26 cellular contexts compared by ENCODE assay signal in genomic region chr5:141534492-141535213, GRCh38. TPM values are rescaled to one million over a fixed set of nuclear protein-coding genes. Genes with fewer than 3 reads are reported as not detected.
DNase-seq lines count a peak whose midpoint lies in the region; ATAC-seq and TF ChIP-seq lines count a peak whose summit lies in the region.
"Had no signal": no experiment of that assay in that cellular context is flagged by ENCODE, and none has a peak within 500 bp of the region (broad histone marks: within the 10 kb centered on the region; RNA-seq: fewer than 3 reads in every experiment).

No MANE protein-coding gene starts in this region.

- intact Hi-C loops in A673 (cut with micrococcal nuclease; ENCODE audit: unreplicated experiment) = no loop called here
- intact Hi-C loops in CD4-positive, alpha-beta memory T cell (cut with micrococcal nuclease) = no loop called here
- intact Hi-C loops in left ventricle myocardium inferior (cut with micrococcal nuclease) = no loop called here

- H3K4me1 ChIP-seq in A673 (ENCODE audit: insufficient read depth, low read length, poor library complexity, severe bottlenecking) (no peaks in the 10 kb centered on the region), left ventricle myocardium inferior (peaks cover 12% of the 10 kb centered on the region)
- H3K4me1 ChIP-seq in CD4-positive, alpha-beta memory T cell (ENCODE audit: insufficient read depth, low read length) = no peaks in the 10 kb centered on the region
- H3K4me1 ChIP-seq: neural progenitor cell had no signal

- no peaks in the 10 kb centered on the region for H3K9me3 Mint-ChIP-seq in CD4-positive, alpha-beta memory T cell
- no peaks in the 10 kb centered on the region for H3K9me3 Mint-ChIP-seq in immature natural killer cell
- H3K9me3 Mint-ChIP-seq: activated CD4-positive, alpha-beta T cell treated with anti-CD3 and anti-CD28 coated beads, Interleukin-2, amount 10 ng/mL, durations not matched to agents 24 days and 14 days; activated T-helper 2 cell treated with anti-CD3 and anti-CD28 coated beads, Interferon-gamma antibody, Interleukin-2, Interleukin-4, amounts not matched to agents 10 μg/mL and 5 μg/mL and 100 μg/mL, durations not matched to agents 14 hours and 24 hours and 36 hours; endodermal cell; neural progenitor cell had no signal

- H3K4me1 Mint-ChIP-seq in CD4-positive, alpha-beta memory T cell = peaks cover 4 to 14% (median 12%) of the 10 kb centered on the region in 4 donors
- peaks cover 10 to 31% of the 10 kb centered on the region in 2 donors for H3K4me1 Mint-ChIP-seq in immature natural killer cell
- H3K4me1 Mint-ChIP-seq: activated CD8-positive, alpha-beta memory T cell treated with anti-CD3 and anti-CD28 coated beads, Interleukin-2, amount 10 ng/mL, durations not matched to agents 7 days and 5 days; endodermal cell had no signal

- no TSS peak for BruUV-seq in A673 (replicated peaks; lab: Mats Ljungman, UMichigan)

- peak; percentile 85 for ATAC-seq in SK-N-SH treated with all-trans-retinoic acid at 6 μM for 48 hours
- ATAC-seq: activated CD8-positive, alpha-beta memory T cell treated with anti-CD3 and anti-CD28 coated beads, Interleukin-2, amount 10 ng/mL, durations not matched to agents 7 days and 5 days; gastroesophageal sphincter had no signal

- no peak overlapping the region for H3K4me3 Mint-ChIP-seq in CD4-positive, alpha-beta memory T cell
- no peak overlapping the region for H3K4me3 Mint-ChIP-seq in immature natural killer cell
- H3K4me3 Mint-ChIP-seq: activated CD4-positive, alpha-beta T cell treated with anti-CD3 and anti-CD28 coated beads, Interleukin-2, amount 10 ng/mL, durations not matched to agents 24 days and 14 days; activated CD8-positive, alpha-beta memory T cell treated with anti-CD3 and anti-CD28 coated beads, Interleukin-2, amount 10 ng/mL, durations not matched to agents 7 days and 5 days; endodermal cell; neural progenitor cell had no signal

- no peaks in the 10 kb centered on the region for H3K27me3 ChIP-seq in A673 (replicated peaks; ENCODE audit: insufficient read depth, low read depth, low read length, poor library complexity)
- no peaks in the 10 kb centered on the region for H3K27me3 ChIP-seq in CD4-positive, alpha-beta memory T cell (ENCODE audit: insufficient read depth, low read length)
- no peaks in the 10 kb centered on the region for H3K27me3 ChIP-seq in left ventricle myocardium inferior (ENCODE audit: low read depth)
- H3K27me3 ChIP-seq: gastroesophageal sphincter, neural progenitor cell, right lobe of liver, tibial nerve had no signal

- CTCF ChIA-PET in A673 (lab: Charles Lee) (interaction anchor here (0.6 kb wide), 1 partner anchor 311 kb away, joined by 3 read pairs; the partner anchor contains the start of gene PCDHB14), GM10248 (lab: Yijun Ruan, JAX) (interaction anchor here (1.1 to 4.0 kb wide), 9 partner anchors 8 to 33 kb away, joined by 3 to 30 read pairs (median 7); no protein-coding TSS in a partner anchor)
- CTCF ChIA-PET in CD4-positive, alpha-beta memory T cell (lab: Charles Lee; ENCODE audit: partially characterized antibody) = interaction anchor here (0.6 to 6.5 kb wide), 9 partner anchors 11 to 1522 kb away, joined by 3 to 49 read pairs (median 4); no protein-coding TSS in a partner anchor

- H3K36me3 ChIP-seq in A673 (ENCODE audit: insufficient read depth, low read length, poor library complexity, severe bottlenecking) (peaks cover 18% of the 10 kb centered on the region), left ventricle myocardium inferior (peaks cover 9% of the 10 kb centered on the region)
- peaks cover 42% of the 10 kb centered on the region for H3K36me3 ChIP-seq in CD4-positive, alpha-beta memory T cell (ENCODE audit: insufficient read depth, low read length)
- H3K36me3 ChIP-seq: neural progenitor cell had no signal

- peaks cover 28 to 30% of the 10 kb centered on the region in 2 donors for H3K36me3 Mint-ChIP-seq in CD4-positive, alpha-beta memory T cell
- H3K36me3 Mint-ChIP-seq in immature natural killer cell = peaks cover 12 to 24% (median 19%) of the 10 kb centered on the region in 3 donors

- H3K27me3 Mint-ChIP-seq in CD4-positive, alpha-beta memory T cell = no peaks in the 10 kb centered on the region
- H3K27me3 Mint-ChIP-seq in immature natural killer cell (ENCODE audit: low read depth in 3 of 3) = peaks cover 0 to 2% (median under 1%) of the 10 kb centered on the region in 3 donors
- H3K27me3 Mint-ChIP-seq: activated CD4-positive, alpha-beta T cell treated with anti-CD3 and anti-CD28 coated beads, Interleukin-2, amount 10 ng/mL, durations not matched to agents 24 days and 14 days; activated CD8-positive, alpha-beta memory T cell treated with anti-CD3 and anti-CD28 coated beads, Interleukin-2, amount 10 ng/mL, durations not matched to agents 7 days and 5 days had no signal

- H3K9me3 ChIP-seq in A673 (ENCODE audit: low read depth, low read length, poor library complexity, severe bottlenecking) (no peaks in the 10 kb centered on the region), left ventricle myocardium inferior (replicated peaks) (no peaks in the 10 kb centered on the region)
- H3K9me3 ChIP-seq in CD4-positive, alpha-beta memory T cell (ENCODE audit: control insufficient read depth in 1 of 2, low read length in 2 of 2) = no peaks in the 10 kb centered on the region
- H3K9me3 ChIP-seq: gastroesophageal sphincter, right lobe of liver, tibial nerve had no signal

- peak overlapping the region in 5 of 7 donors; percentile 37 to 86 (median 64) for H3K27ac Mint-ChIP-seq in CD4-positive, alpha-beta memory T cell
- peak overlapping the region in 4 of 6 donors; percentile 49 to 70 (median 51) for H3K27ac Mint-ChIP-seq in immature natural killer cell
- H3K27ac Mint-ChIP-seq: activated CD4-positive, alpha-beta T cell treated with anti-CD3 and anti-CD28 coated beads, Interleukin-2, amount 10 ng/mL, durations not matched to agents 24 days and 14 days; activated CD8-positive, alpha-beta memory T cell treated with anti-CD3 and anti-CD28 coated beads, Interleukin-2, amount 10 ng/mL, durations not matched to agents 7 days and 5 days; activated T-helper 2 cell treated with anti-CD3 and anti-CD28 coated beads, Interferon-gamma antibody, Interleukin-2, Interleukin-4, amounts not matched to agents 10 μg/mL and 5 μg/mL and 100 μg/mL, durations not matched to agents 14 hours and 24 hours and 36 hours; endodermal cell; neural progenitor cell had no signal

- no peak for TF ChIP-seq CTCF in A673 (conservative IDR thresholded peaks at IDR 0.05; ENCODE audit: low read depth, low read length)
- no peak for TF ChIP-seq CTCF in GM10248 (IDR thresholded peaks at IDR 0.05; ENCODE audit: control extremely low read depth, extremely low read depth, low read depth, missing control alignments)
- no peak for TF ChIP-seq CTCF in left ventricle myocardium inferior (IDR thresholded peaks at IDR 0.05; ENCODE audit: borderline replicate concordance)

- H3K27ac ChIP-seq in A673 (ENCODE audit: low read depth, low read length, poor library complexity, severe bottlenecking) (no peak overlapping the region), left ventricle myocardium inferior (replicated peaks) (no peak overlapping the region)
- H3K27ac ChIP-seq in CD4-positive, alpha-beta memory T cell (ENCODE audit: low read depth, low read length) = no peak overlapping the region
- H3K27ac ChIP-seq: gastroesophageal sphincter, neural progenitor cell, right lobe of liver, RWPE1, tibial nerve had no signal

- H3K4me3 ChIP-seq in A673 (ENCODE audit: low read depth, low read length, poor library complexity, severe bottlenecking) (no peak overlapping the region), left ventricle myocardium inferior (no peak overlapping the region)
- no peak overlapping the region for H3K4me3 ChIP-seq in CD4-positive, alpha-beta memory T cell (ENCODE audit: low read length in 2 of 2)
- H3K4me3 ChIP-seq: gastroesophageal sphincter, neural progenitor cell, right lobe of liver, tibial nerve had no signal

- DNase-seq in A673 (ENCODE audit: low spot score) = peak; percentile 31
- no peak for DNase-seq in CD4-positive, alpha-beta memory T cell
- DNase-seq in immature natural killer cell = no peak
- no peak for DNase-seq in stimulated activated CD4-positive, alpha-beta T cell treated with anti-CD3 and anti-CD28 coated beads, Interleukin-12 subunit alpha, Interleukin-12 subunit beta, amount 100 ng/mL, for 4 hours
- no peak for DNase-seq in GM10248 (ENCODE audit: extremely low spot score)
- DNase-seq in NCI-H69 (lab: John Stamatoyannopoulos, UW) = no peak
- DNase-seq in left ventricle myocardium inferior = no peak
- DNase-seq: activated CD4-positive, alpha-beta T cell treated with anti-CD3 and anti-CD28 coated beads, Interleukin-2, amount 10 ng/mL, durations not matched to agents 24 days and 14 days; activated CD8-positive, alpha-beta memory T cell treated with anti-CD3 and anti-CD28 coated beads, Interleukin-2, amount 10 ng/mL, durations not matched to agents 7 days and 5 days; amygdala; cortex of kidney; DMS53; endodermal cell; GOT3; hypothalamus; KBM-7; posterior cingulate gyrus; right lobe of liver had no signal

- POLR2A ChIA-PET in A673 (lab: Charles Lee; ENCODE audit: low non-redundant PET) (no interaction called here), GM10248 (lab: Yijun Ruan, JAX) (no interaction called here)
- POLR2A ChIA-PET in CD4-positive, alpha-beta memory T cell (lab: Charles Lee; ENCODE audit: partially characterized antibody) = interaction anchor here (0.7 kb wide), 1 partner anchor 8 kb away, joined by 4 read pairs; no protein-coding TSS in a partner anchor

TF ChIP-seq in SK-N-SH treated with all-trans-retinoic acid at 6 μM for 48 hours, 23 proteins besides CTCF, POLR2A, EP300 and RAD21 (continues in another document):
- TF ChIP-seq TCF4 (CRISPR knock-in tag; IDR thresholded peaks at IDR 0.05; ENCODE audit: borderline replicate concordance) = peak; percentile 66; the same call in 1 of the 2 replicates

RNA-seq across cellular contexts. Expression of gene PCDHGC5, which starts 45.8 kb away (rescaled TPM):
- total RNA-seq in A673 (2021) (3.4 and 3.6 TPM in 2 replicates), left ventricle myocardium inferior (2.9 TPM)
- not detected for total RNA-seq in CD4-positive, alpha-beta memory T cell
- polyA plus RNA-seq in CD4-positive, alpha-beta memory T cell = not detected
- not detected for polyA plus RNA-seq in immature natural killer cell
- total RNA-seq: activated CD4-positive, alpha-beta T cell treated with anti-CD3 and anti-CD28 coated beads, Interleukin-2, amount 10 ng/mL, durations not matched to agents 24 days and 14 days; activated CD8-positive, alpha-beta memory T cell treated with anti-CD3 and anti-CD28 coated beads, Interleukin-2, amount 10 ng/mL, durations not matched to agents 7 days and 5 days; activated T-helper 2 cell treated with anti-CD3 and anti-CD28 coated beads, Interferon-gamma antibody, Interleukin-2, Interleukin-4, amounts not matched to agents 10 μg/mL and 5 μg/mL and 100 μg/mL, durations not matched to agents 14 hours and 24 hours and 36 hours; mononuclear cell; T-helper 2 cell treated with Interferon-gamma antibody and Interleukin-4, amounts not matched to agents 100 ng/mL and 5 ng/mL, for 36 hours had no signal

RNA-seq across cellular contexts. Expression of gene PCDHGC4, which starts 49.8 kb away (rescaled TPM):
- total RNA-seq in A673 (2021) = 3.6 and 3.8 TPM in 2 replicates
- not detected for total RNA-seq in CD4-positive, alpha-beta memory T cell
- under 1 TPM in 1 of 2 donors, not detected in 1; 0.11 TPM for polyA plus RNA-seq in CD4-positive, alpha-beta memory T cell
- not detected for polyA plus RNA-seq in immature natural killer cell
- total RNA-seq in left ventricle myocardium inferior = 1.8 TPM
- total RNA-seq: activated CD4-positive, alpha-beta T cell treated with anti-CD3 and anti-CD28 coated beads, Interleukin-2, amount 10 ng/mL, durations not matched to agents 24 days and 14 days; activated CD8-positive, alpha-beta memory T cell treated with anti-CD3 and anti-CD28 coated beads, Interleukin-2, amount 10 ng/mL, durations not matched to agents 7 days and 5 days; activated T-helper 2 cell treated with anti-CD3 and anti-CD28 coated beads, Interferon-gamma antibody, Interleukin-2, Interleukin-4, amounts not matched to agents 10 μg/mL and 5 μg/mL and 100 μg/mL, durations not matched to agents 14 hours and 24 hours and 36 hours had no signal

RNA-seq across cellular contexts. Expression of gene PCDHGC3, which starts 58.9 kb away (rescaled TPM):
- 103 and 112 TPM in 2 replicates for total RNA-seq in A673 (2021)
- total RNA-seq in CD4-positive, alpha-beta memory T cell = under 1 TPM in 1 of 2 experiments, not detected in 1; 0.17 TPM
- under 1 TPM in 1 of 2 donors, not detected in 1; 0.14 TPM for polyA plus RNA-seq in CD4-positive, alpha-beta memory T cell
- 1 to 10 TPM in 1 of 3 donors, under 1 TPM in 2; 0.63 to 1.3 (median 0.77) TPM for polyA plus RNA-seq in immature natural killer cell
- 15.6 TPM for total RNA-seq in left ventricle myocardium inferior
- total RNA-seq: activated CD8-positive, alpha-beta memory T cell treated with anti-CD3 and anti-CD28 coated beads, Interleukin-2, amount 10 ng/mL, durations not matched to agents 7 days and 5 days had no signal

Comparison
In these comparisons a context has a peak if more than half of its experiments do, and no peak if none do; other contexts are left out.
1. RNA of gene PCDHGC3, which starts 58.9 kb away (total RNA-seq): 103 to 112 TPM in A673 and 15.6 TPM in left ventricle myocardium inferior (single experiment); 0.17 TPM in CD4-positive, alpha-beta memory T cell; every median in the first group is over 10 times any median in the second.